In genomic region chr3:179464296-179465092, GRCh38 we compare ENCODE assay signal across 9 cellular contexts. TPM values are rescaled to one million over a fixed set of nuclear protein-coding genes. Genes with fewer than 3 reads are reported as not detected.
DNase-seq lines count a peak whose midpoint lies in the region; ATAC-seq and TF ChIP-seq lines count a peak whose summit lies in the region.
"Had no signal": no experiment of that assay in that cellular context is flagged by ENCODE, and none has a peak within 500 bp of the region (broad histone marks: within the 10 kb centered on the region; RNA-seq: fewer than 3 reads in every experiment).

No MANE protein-coding gene starts in this region.

- no peaks in the 10 kb centered on the region for H3K9me3 Mint-ChIP-seq in activated T-cell treated with anti-CD3 and anti-CD28 coated beads, Interleukin-2, amount 50 U/mL, for 4 hours
- no peaks in the 10 kb centered on the region for H3K9me3 Mint-ChIP-seq in MCF 10A (ENCODE audit: unreplicated experiment)

- DNase-seq in activated T-cell treated with anti-CD3 and anti-CD28 coated beads, Interleukin-2, amount 50 U/mL, for 4 hours, result no peak
- no peak for DNase-seq in activated T-cell treated with anti-CD3 and anti-CD28 coated beads, Interleukin-2, amount 50 U/mL, for 1 hour
- DNase-seq in MCF 10A (ENCODE audit: unreplicated experiment), result peak; percentile 36
- peak; percentile 27 to 48 for DNase-seq in upper lobe of left lung
- no peak for DNase-seq in AG08395 (ENCODE audit: low spot score)
- no peak for DNase-seq in OCI-M1 (lab: John Stamatoyannopoulos, UW)
- no peak for DNase-seq in GM19240 (ENCODE audit: insufficient read length, low spot score)

- TF ChIP-seq EP300 in upper lobe of left lung (IDR thresholded peaks at IDR 0.05), result no peak

- CTCF ChIA-PET in MCF 10A (lab: Yijun Ruan, JAX), result interaction anchor here (0.7 kb wide), 1 partner anchor 40 kb away, joined by 3 read pairs; no protein-coding TSS in a partner anchor

- H3K27me3 Mint-ChIP-seq in activated T-cell treated with anti-CD3 and anti-CD28 coated beads, Interleukin-2, amount 50 U/mL, for 4 hours (ENCODE audit: low read depth), result peaks cover 13% of the 10 kb centered on the region
- H3K27me3 Mint-ChIP-seq in MCF 10A (ENCODE audit: insufficient read depth, unreplicated experiment), result no peaks in the 10 kb centered on the region

- no peaks in the 10 kb centered on the region for H3K36me3 Mint-ChIP-seq in activated T-cell treated with anti-CD3 and anti-CD28 coated beads, Interleukin-2, amount 50 U/mL, for 4 hours (ENCODE audit: insufficient read depth)
- no peaks in the 10 kb centered on the region for H3K36me3 Mint-ChIP-seq in MCF 10A (ENCODE audit: insufficient read depth, unreplicated experiment)

- peak overlapping the region; percentile 51 for H3K4me3 Mint-ChIP-seq in activated T-cell treated with anti-CD3 and anti-CD28 coated beads, Interleukin-2, amount 50 U/mL, for 4 hours
- peak overlapping the region; percentile 39 for H3K4me3 Mint-ChIP-seq in MCF 10A (ENCODE audit: unreplicated experiment)

- POLR2A ChIA-PET in MCF 10A (lab: Yijun Ruan, JAX), result interaction anchor here (0.6 to 1.7 kb wide), 5 partner anchors 10 to 140 kb away, joined by 3 to 5 read pairs (median 3); partner anchors contain the start of genes GNB4, MRPL47 and NDUFB5

- H3K4me3 ChIP-seq in upper lobe of left lung, result no peak overlapping the region
- H3K4me3 ChIP-seq: skin epidermis had no signal

- H3K4me1 ChIP-seq in upper lobe of left lung, result peaks cover 5 to 12% (median 7%) of the 10 kb centered on the region in 4 donors

- peaks cover 11% of the 10 kb centered on the region for H3K4me1 Mint-ChIP-seq in activated T-cell treated with anti-CD3 and anti-CD28 coated beads, Interleukin-2, amount 50 U/mL, for 4 hours (ENCODE audit: low read depth)
- peaks cover 8% of the 10 kb centered on the region for H3K4me1 Mint-ChIP-seq in MCF 10A (ENCODE audit: insufficient read depth, unreplicated experiment)

- no peak for TF ChIP-seq POLR2A in upper lobe of left lung (IDR thresholded peaks at IDR 0.05)

- TF ChIP-seq CTCF in MCF 10A (IDR thresholded peaks at IDR 0.05; ENCODE audit: unreplicated experiment), result no peak
- TF ChIP-seq CTCF in upper lobe of left lung (IDR thresholded peaks at IDR 0.05), result no peak

- WGBS in upper lobe of left lung, 2 donors, result 57 to 58% methylated on average over 19 of the region's 19 CpGs

- ATAC-seq in activated T-cell treated with anti-CD3 and anti-CD28 coated beads, Interleukin-2, amount 50 U/mL, for 4 hours, result no peak
- ATAC-seq in HG03460 (IDR thresholded peaks at IDR 0.05; ENCODE audit: unreplicated experiment) (peak; percentile 76), upper lobe of left lung (ENCODE audit: low FRiP score in 2 of 2) (no peak)

- H3K36me3 ChIP-seq in upper lobe of left lung, result no peaks in the 10 kb centered on the region

- peak overlapping the region in 1 of 4 donors; percentile 36 for H3K27ac ChIP-seq in upper lobe of left lung

- BruUV-seq in MCF 10A (replicated peaks; lab: Mats Ljungman, UMichigan), result no TSS peak

- no peaks in the 10 kb centered on the region for H3K9me3 ChIP-seq in upper lobe of left lung

- no peaks in the 10 kb centered on the region for H3K27me3 ChIP-seq in upper lobe of left lung

- intact Hi-C loops in MCF 10A (cut with micrococcal nuclease), result no loop called here

- H3K27ac Mint-ChIP-seq in MCF 10A (ENCODE audit: low read depth, unreplicated experiment), result no peak overlapping the region

RNA-seq across cellular contexts. Expression of gene GNB4, which starts 13.2 kb away (rescaled TPM):
- 1 to 10 TPM in 1 of 3 donors, under 1 TPM in 2; 0.58 to 1.1 (median 0.63) TPM for total RNA-seq in activated T-cell treated with anti-CD3 and anti-CD28 coated beads, Interleukin-2, amount 50 U/mL, for 4 hours
- total RNA-seq in MCF 10A (2022) (20.3 and 20.8 TPM in 2 replicates), upper lobe of left lung (10 to 100 TPM; 19.8 to 45.2 (median 28.6) TPM)

Comparison
In these comparisons a context has a peak if more than half of its experiments do, and no peak if none do; other contexts are left out.
1. DNase-seq: peak in MCF 10A (single experiment) and upper lobe of left lung (2 of 2); none in activated T-cell treated with anti-CD3 and anti-CD28 coated beads, Interleukin-2, amount 50 U/mL, for 4 hours (single experiment), activated T-cell treated with anti-CD3 and anti-CD28 coated beads, Interleukin-2, amount 50 U/mL, for 1 hour (single experiment), AG08395 (single experiment), OCI-M1 (single experiment) and GM19240 (single experiment).
2. RNA of gene GNB4, which starts 13.2 kb away (total RNA-seq): 19.8 to 45.2 TPM in upper lobe of left lung and 20.3 to 20.8 TPM in MCF 10A; 0.58 to 1.1 TPM in activated T-cell treated with anti-CD3 and anti-CD28 coated beads, Interleukin-2, amount 50 U/mL, for 4 hours; every median in the first group is over 10 times any median in the second.